ENCODE assay signal across 2 cellular contexts in genomic region chr13:27622881-27623280, GRCh38.
TF ChIP-seq lines count a peak whose summit lies in the region.

No MANE protein-coding gene starts in this region.

TF ChIP-seq in HepG2, 621 proteins besides CTCF, POLR2A, EP300 and RAD21:
- TF ChIP-seq HDAC1 (CRISPR knock-in tag; IDR thresholded peaks at IDR 0.05) (no peak), SMC3 (IDR thresholded peaks at IDR 0.05; ENCODE audit: low read length) (no peak), ZKSCAN5 (CRISPR knock-in tag; IDR thresholded peaks at IDR 0.05) (no peak), SAP130 (CRISPR knock-in tag; IDR thresholded peaks at IDR 0.05; ENCODE audit: low read depth) (peak; percentile 12; the same call in 1 of the 2 replicates), ZNF75D (CRISPR knock-in tag; IDR thresholded peaks at IDR 0.05; ENCODE audit: borderline replicate concordance) (no peak), PRDM15 (CRISPR knock-in tag; IDR thresholded peaks at IDR 0.05) (no peak), ZFAT (CRISPR knock-in tag; conservative IDR thresholded peaks at IDR 0.05) (no peak)

TF ChIP-seq in WTC11, 78 proteins besides CTCF, POLR2A, EP300 and RAD21:
- no peak for TF ChIP-seq ZNF396 (CRISPR knock-in tag; IDR thresholded peaks at IDR 0.05; ENCODE audit: borderline replicate concordance)
- TF ChIP-seq JUN (CRISPR knock-in tag; IDR thresholded peaks at IDR 0.05), result no peak
- TF ChIP-seq MXD4 (CRISPR knock-in tag; IDR thresholded peaks at IDR 0.05; ENCODE audit: borderline replicate concordance), result no peak
- TF ChIP-seq ZNF281 (CRISPR knock-in tag; IDR thresholded peaks at IDR 0.05), result no peak
- no peak for TF ChIP-seq SMAD4 (CRISPR knock-in tag; IDR thresholded peaks at IDR 0.05)
- TF ChIP-seq SOX15 (CRISPR knock-in tag; IDR thresholded peaks at IDR 0.05), result no peak
- TF ChIP-seq ETV6 (CRISPR knock-in tag; IDR thresholded peaks at IDR 0.05), result no peak
- no peak for TF ChIP-seq CBFB (CRISPR knock-in tag; IDR thresholded peaks at IDR 0.05; ENCODE audit: low read depth)
- no peak for TF ChIP-seq ZBTB21 (CRISPR knock-in tag; IDR thresholded peaks at IDR 0.05; ENCODE audit: borderline replicate concordance)
- TF ChIP-seq NFE2L1 (CRISPR knock-in tag; IDR thresholded peaks at IDR 0.05), result no peak
- TF ChIP-seq FOXK1 (CRISPR knock-in tag; IDR thresholded peaks at IDR 0.05), result no peak
- TF ChIP-seq TEAD4 (CRISPR knock-in tag; IDR thresholded peaks at IDR 0.05), result no peak
- no peak for TF ChIP-seq TCF7 (CRISPR knock-in tag; IDR thresholded peaks at IDR 0.05; ENCODE audit: low read depth)
